In the genomic region with DNA sequence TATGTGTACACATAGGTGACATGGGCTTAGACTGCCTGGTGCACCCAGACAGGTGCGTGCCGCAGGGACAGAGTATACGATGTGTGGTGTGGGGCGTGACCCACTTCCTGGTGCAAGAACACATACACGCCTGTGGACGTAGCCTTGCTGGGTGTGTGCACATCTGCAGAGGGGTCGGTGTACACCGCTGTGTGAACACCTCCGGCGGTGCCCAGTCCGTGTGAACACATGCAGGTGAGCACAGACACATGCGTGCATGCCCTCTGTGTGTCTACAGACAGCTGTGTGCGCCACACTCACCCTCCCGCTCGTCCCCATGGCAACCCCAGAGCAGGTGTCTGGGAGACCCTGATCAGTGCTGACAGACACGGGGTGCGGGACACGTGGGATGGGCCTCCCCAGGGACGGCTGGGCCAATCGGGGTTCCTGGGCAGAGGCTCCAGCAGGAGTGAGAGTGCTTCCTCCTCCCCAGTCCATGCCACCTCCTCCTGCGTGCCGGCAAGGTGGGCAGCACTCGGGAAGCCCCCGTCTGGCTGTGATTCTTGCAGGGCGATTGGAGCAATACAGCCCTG, we compare ENCODE assay signal across 10 cellular contexts. TPM values are rescaled to one million over a fixed set of nuclear protein-coding genes. Genes with fewer than 3 reads are reported as not detected.
A peak's percentile ranks its signal among the peaks of the same experiment; 100 is the strongest.
DNase-seq lines count a peak whose midpoint lies in the region; ATAC-seq, FAIRE-seq and TF ChIP-seq lines count a peak whose summit lies in the region.
"Had no signal": no experiment of that assay in that cellular context is flagged by ENCODE, and none has a peak within 500 bp of the region (broad histone marks: within the 10 kb centered on the region; RNA-seq: fewer than 3 reads in every experiment).

No MANE protein-coding gene starts in this region.

- no peak overlapping the region for H4K5ac ChIP-seq in mesendoderm (ENCODE audit: low read length)

- H2AK5ac ChIP-seq in mesendoderm (ENCODE audit: low read length): no peak overlapping the region

- H3K79me1 ChIP-seq in mesendoderm (ENCODE audit: low read length): no peaks in the 10 kb centered on the region

- DNase-seq in activated T-cell treated with anti-CD3 and anti-CD28 coated beads, Interleukin-2, amount 50 U/mL, for 1 hour: peak; percentile 14
- DNase-seq in activated T-cell treated with anti-CD3 and anti-CD28 coated beads, Interleukin-2, amount 50 U/mL, for 48 hours: no peak
- no peak for DNase-seq in Panc1 (ENCODE audit: low read depth, low spot score)
- peak; percentile 59 for DNase-seq in kidney
- no peak for DNase-seq in mesendoderm
- no peak for DNase-seq in GDM1 (lab: John Stamatoyannopoulos, UW)
- no peak for DNase-seq in stimulated activated CD4-positive, alpha-beta T cell treated with anti-CD3 and anti-CD28 coated beads, Interleukin-4, amount 100 ng/mL, for 4 hours
- DNase-seq: Karpas-422 had no signal

- H3K4me3 ChIP-seq in Panc1 (ENCODE audit: low read depth in 2 of 2, low read length in 2 of 2) (no peak overlapping the region), kidney (ENCODE audit: low read length in 2 of 2) (no peak overlapping the region), mesendoderm (ENCODE audit: low read length) (no peak overlapping the region)

- no peak overlapping the region for H2BK15ac ChIP-seq in mesendoderm (replicated peaks; ENCODE audit: low read depth)

- in situ Hi-C loops in Panc1 (cut with HindIII; ENCODE audit: low pct_unique_long_range_greater_than_20kb, low sequenced_read_pairs): no loop called here

- intact Hi-C loops in Panc1 (cut with micrococcal nuclease; ENCODE audit: unreplicated experiment): no loop called here
- intact Hi-C loops in kidney (cut with DNase I): no loop called here

- no peak overlapping the region for H3K23ac ChIP-seq in mesendoderm (ENCODE audit: low read length)

- H3K27me3 ChIP-seq in Panc1 (ENCODE audit: control insufficient read depth, insufficient read depth, low read length) (no peaks in the 10 kb centered on the region), mesendoderm (ENCODE audit: insufficient read depth, low read length, poor library complexity) (no peaks in the 10 kb centered on the region)

- no peak overlapping the region for H2BK5ac ChIP-seq in mesendoderm (ENCODE audit: low read length)

- no peak overlapping the region for H3K9ac ChIP-seq in kidney (ENCODE audit: low read length in 2 of 2)
- H3K9ac ChIP-seq in mesendoderm (ENCODE audit: low read length): no peak overlapping the region

- no peak overlapping the region for H3K4me2 ChIP-seq in mesendoderm (ENCODE audit: low read length)

- CTCF ChIA-PET in Panc1 (lab: Charles Lee): no interaction called here

- no peak overlapping the region for H2BK120ac ChIP-seq in mesendoderm (ENCODE audit: low read depth, low read length)

- H3K36me3 ChIP-seq in Panc1 (ENCODE audit: control insufficient read depth, insufficient read depth, low read length): no peaks in the 10 kb centered on the region; the same call in 1 of the 2 replicates
- no peaks in the 10 kb centered on the region for H3K36me3 ChIP-seq in kidney (ENCODE audit: control insufficient read depth in 1 of 2, insufficient read depth in 2 of 2, low read length in 2 of 2)
- no peaks in the 10 kb centered on the region for H3K36me3 ChIP-seq in mesendoderm (ENCODE audit: control insufficient read depth, insufficient read depth, low read length)

- POLR2A ChIA-PET in Panc1 (lab: Charles Lee): no interaction called here

- H3K9me3 ChIP-seq in Panc1 (ENCODE audit: control insufficient read depth, insufficient read depth, low read depth, low read length) (no peaks in the 10 kb centered on the region), kidney (ENCODE audit: control insufficient read depth in 1 of 2, low read length in 2 of 2) (no peaks in the 10 kb centered on the region)

- no CpG with 5 or more reads among the region's 25 CpGs for WGBS in mesendoderm (ENCODE audit: extremely low coverage, insufficient coverage, low lambda C conversion rate)

- ATAC-seq in Panc1: 0 out of 2 replicates have a peak, but pooled peaks have one; percentile 32

- H3K56ac ChIP-seq in mesendoderm (ENCODE audit: low read length): no peak overlapping the region

- no peak overlapping the region for H3K27ac ChIP-seq in Panc1 (ENCODE audit: low read length)
- H3K27ac ChIP-seq in kidney (ENCODE audit: low read depth in 2 of 2, low read length in 2 of 2): no peak overlapping the region
- H3K27ac ChIP-seq in temporal lobe (ENCODE audit: low read depth, low read length): peak overlapping the region; percentile 31
- no peak overlapping the region for H3K27ac ChIP-seq in mesendoderm (ENCODE audit: low read depth, low read length)
- H3K27ac ChIP-seq: VCaP had no signal

- TF ChIP-seq CTCF in Panc1 (IDR thresholded peaks at IDR 0.05): no peak
- TF ChIP-seq CTCF in kidney (IDR thresholded peaks at IDR 0.05; ENCODE audit: borderline replicate concordance, extremely low read depth, insufficient read depth): no peak

- no TSS peak for BruUV-seq in Panc1 (replicated peaks; lab: Mats Ljungman, UMichigan)

- H3K18ac ChIP-seq in mesendoderm (ENCODE audit: low read length): no peak overlapping the region

- FAIRE-seq in kidney (lab: Jason Lieb, UNC): no peak

- H3K4me1 ChIP-seq in Panc1 (ENCODE audit: control insufficient read depth, insufficient read depth, low read length): peaks cover 26% of the 10 kb centered on the region
- peaks cover 7 to 14% of the 10 kb centered on the region in 2 donors for H3K4me1 ChIP-seq in kidney (ENCODE audit: control insufficient read depth in 1 of 2, insufficient read depth in 1 of 2, low read depth in 1 of 2, low read length in 2 of 2)
- peaks cover 4% of the 10 kb centered on the region for H3K4me1 ChIP-seq in mesendoderm (ENCODE audit: control insufficient read depth, low read depth, low read length)

- H4K8ac ChIP-seq in mesendoderm (ENCODE audit: low read depth, low read length): no peak overlapping the region

- H3K79me2 ChIP-seq in mesendoderm (ENCODE audit: control insufficient read depth, insufficient read depth, low read length): no peaks in the 10 kb centered on the region

- H3K4ac ChIP-seq in mesendoderm (ENCODE audit: low read depth, low read length): no peak overlapping the region

RNA-seq across cellular contexts. Expression of a gene that starts 23.4 kb away (rescaled TPM):
- total RNA-seq in Panc1 (2021; ENCODE audit: unreplicated experiment) (39.0 TPM), kidney (3.8 TPM), temporal lobe (5.4 TPM)
- 71.7 TPM for polyA plus RNA-seq in Panc1 (2012; ENCODE audit: insufficient read length)
- 3.5 TPM for polyA plus RNA-seq in kidney (ENCODE audit: insufficient read depth, low read depth, low replicate concordance)
- 0.86 TPM for polyA plus RNA-seq in mesendoderm (2013, experiment 1 of 2)
- polyA plus RNA-seq in mesendoderm (2013, experiment 2 of 2): 0.85 TPM

Comparison
In these comparisons a context has a peak if more than half of its experiments do, and no peak if none do; other contexts are left out.
1. DNase-seq: peak in activated T-cell treated with anti-CD3 and anti-CD28 coated beads, Interleukin-2, amount 50 U/mL, for 1 hour (single experiment) and kidney (single experiment); none in activated T-cell treated with anti-CD3 and anti-CD28 coated beads, Interleukin-2, amount 50 U/mL, for 48 hours (0 of 2), Panc1 (single experiment), mesendoderm (single experiment), GDM1 (single experiment) and stimulated activated CD4-positive, alpha-beta T cell treated with anti-CD3 and anti-CD28 coated beads, Interleukin-4, amount 100 ng/mL, for 4 hours (0 of 2).